In genomic region chr7:31122649-31123058, GRCh38 we compare ENCODE assay signal across 8 cellular contexts.
DNase-seq lines count a peak whose midpoint lies in the region; ATAC-seq lines count a peak whose summit lies in the region.

No MANE protein-coding gene starts in this region.

- H3K4me1 Mint-ChIP-seq in activated CD4-positive, alpha-beta T cell treated with anti-CD3 and anti-CD28 coated beads, Interleukin-2, amount 10 ng/mL, durations not matched to agents 24 days and 14 days, result no peaks in the 10 kb centered on the region
- no peaks in the 10 kb centered on the region for H3K4me1 Mint-ChIP-seq in naive thymus-derived CD8-positive, alpha-beta T cell

- POLR2A ChIA-PET in naive thymus-derived CD8-positive, alpha-beta T cell (lab: Charles Lee), result no interaction called here

- no peak overlapping the region for H3K27ac Mint-ChIP-seq in activated CD4-positive, alpha-beta T cell treated with anti-CD3 and anti-CD28 coated beads, Interleukin-2, amount 10 ng/mL, durations not matched to agents 24 days and 14 days
- H3K27ac Mint-ChIP-seq in naive thymus-derived CD8-positive, alpha-beta T cell, result no peak overlapping the region

- intact Hi-C loops in activated CD4-positive, alpha-beta T cell treated with anti-CD3 and anti-CD28 coated beads, Interleukin-2, amount 10 ng/mL, durations not matched to agents 24 days and 14 days (cut with micrococcal nuclease), result loop anchor here (1.0 kb wide), 1 partner anchor 139 kb away; no protein-coding TSS in a partner anchor

- ATAC-seq in HG02623 (IDR thresholded peaks at IDR 0.05; ENCODE audit: unreplicated experiment), result peak; percentile 55
- ATAC-seq in naive thymus-derived CD8-positive, alpha-beta T cell, result no peak
- ATAC-seq in GM18502 (IDR thresholded peaks at IDR 0.05; ENCODE audit: poor library complexity, unreplicated experiment), result no peak

- DNase-seq in ELF-1 (ENCODE audit: low read depth, low spot score) (peak; percentile 88), NCI-H2227 (lab: John Stamatoyannopoulos, UW; ENCODE audit: unreplicated experiment) (peak; percentile 78), fibroblast of gingiva (ENCODE audit: low read depth) (peak; percentile 83), ureter (ENCODE audit: low spot score) (peak; percentile 80)
- peak; percentile 81 for DNase-seq in activated CD4-positive, alpha-beta T cell treated with anti-CD3 and anti-CD28 coated beads, Interleukin-2, amount 10 ng/mL, durations not matched to agents 24 days and 14 days
- peak in 6 of 10 donors; percentile 10 to 29 (median 20) for DNase-seq in naive thymus-derived CD8-positive, alpha-beta T cell

- no peak overlapping the region for H3K4me3 Mint-ChIP-seq in activated CD4-positive, alpha-beta T cell treated with anti-CD3 and anti-CD28 coated beads, Interleukin-2, amount 10 ng/mL, durations not matched to agents 24 days and 14 days
- H3K4me3 Mint-ChIP-seq in naive thymus-derived CD8-positive, alpha-beta T cell, result no peak overlapping the region

- H3K27me3 Mint-ChIP-seq in activated CD4-positive, alpha-beta T cell treated with anti-CD3 and anti-CD28 coated beads, Interleukin-2, amount 10 ng/mL, durations not matched to agents 24 days and 14 days, result peaks cover 13% of the 10 kb centered on the region
- peaks cover 7 to 33% (median 15%) of the 10 kb centered on the region in 5 donors for H3K27me3 Mint-ChIP-seq in naive thymus-derived CD8-positive, alpha-beta T cell

- H3K36me3 Mint-ChIP-seq in activated CD4-positive, alpha-beta T cell treated with anti-CD3 and anti-CD28 coated beads, Interleukin-2, amount 10 ng/mL, durations not matched to agents 24 days and 14 days (ENCODE audit: low read depth), result no peaks in the 10 kb centered on the region
- no peaks in the 10 kb centered on the region for H3K36me3 Mint-ChIP-seq in naive thymus-derived CD8-positive, alpha-beta T cell

- no peaks in the 10 kb centered on the region for H3K9me3 Mint-ChIP-seq in activated CD4-positive, alpha-beta T cell treated with anti-CD3 and anti-CD28 coated beads, Interleukin-2, amount 10 ng/mL, durations not matched to agents 24 days and 14 days
- no peaks in the 10 kb centered on the region for H3K9me3 Mint-ChIP-seq in naive thymus-derived CD8-positive, alpha-beta T cell

Comparison
In these comparisons a context has a peak if more than half of its experiments do, and no peak if none do; other contexts are left out.
1. DNase-seq: peak in every context shown above with its lines; median percentile 88 in ELF-1; 83 in fibroblast of gingiva; 81 in activated CD4-positive, alpha-beta T cell treated with anti-CD3 and anti-CD28 coated beads, Interleukin-2, amount 10 ng/mL, durations not matched to agents 24 days and 14 days; 80 in ureter; 78 in NCI-H2227; 20 in naive thymus-derived CD8-positive, alpha-beta T cell.